7 cellular contexts compared by ENCODE assay signal in genomic region chr17:74432484-74433391, GRCh38.
DNase-seq lines count a peak whose midpoint lies in the region; ATAC-seq and TF ChIP-seq lines count a peak whose summit lies in the region.

No MANE protein-coding gene starts in this region.

- in situ Hi-C loops in astrocyte of the cerebellum (cut with HindIII; ENCODE audit: low sequenced_read_pairs): no loop called here

- H3K27ac ChIP-seq in layer of hippocampus (ENCODE audit: low read depth, low read length): peak overlapping the region; percentile 57

- peaks cover 12% of the 10 kb centered on the region for H3K27me3 ChIP-seq in layer of hippocampus (ENCODE audit: control insufficient read depth, insufficient read depth, low read length)

- H3K36me3 Mint-ChIP-seq in stimulated activated naive B cell treated with anti-CD40 and anti-IgM and Interleukin-4, amounts not matched to agents 10 μg/mL and 1 μg/mL and 100 μg/mL, for 72 hours: peaks cover 5 to 15% of the 10 kb centered on the region in 2 donors

- peak overlapping the region; percentile 56 for H3K27ac Mint-ChIP-seq in stimulated activated naive B cell treated with anti-CD40 and anti-IgM and Interleukin-4, amounts not matched to agents 10 μg/mL and 1 μg/mL and 100 μg/mL, for 72 hours

- H3K4me3 ChIP-seq in astrocyte of the cerebellum (ENCODE audit: low read depth, low read length) (peak overlapping the region; percentile 43), foreskin fibroblast (ENCODE audit: low read depth in 1 of 2, low read length in 2 of 2) (no peak overlapping the region)

- ATAC-seq in HG02642 (IDR thresholded peaks at IDR 0.05; ENCODE audit: poor library complexity, unreplicated experiment) (peak; percentile 13), GM21360 (IDR thresholded peaks at IDR 0.05; ENCODE audit: unreplicated experiment) (no peak)
- no peak for ATAC-seq in stimulated activated naive B cell treated with anti-CD40 and anti-IgM and Interleukin-4, amounts not matched to agents 10 μg/mL and 1 μg/mL and 100 μg/mL, for 72 hours (replicated peaks)

- peaks cover 36 to 53% of the 10 kb centered on the region in 2 donors for H3K27me3 Mint-ChIP-seq in stimulated activated naive B cell treated with anti-CD40 and anti-IgM and Interleukin-4, amounts not matched to agents 10 μg/mL and 1 μg/mL and 100 μg/mL, for 72 hours

- DNase-seq in astrocyte of the cerebellum (ENCODE audit: low read depth) (no peak), foreskin fibroblast (no peak), hepatic stellate cell (ENCODE audit: low spot score) (no peak)
- DNase-seq in stimulated activated naive B cell treated with anti-CD40 and anti-IgM and Interleukin-4, amounts not matched to agents 10 μg/mL and 1 μg/mL and 100 μg/mL, for 72 hours: no peak

- peaks cover 0 to 4% of the 10 kb centered on the region in 2 donors for H3K9me3 Mint-ChIP-seq in stimulated activated naive B cell treated with anti-CD40 and anti-IgM and Interleukin-4, amounts not matched to agents 10 μg/mL and 1 μg/mL and 100 μg/mL, for 72 hours

- TF ChIP-seq CTCF in astrocyte of the cerebellum (IDR thresholded peaks at IDR 0.05; ENCODE audit: low read depth, low read length, missing control alignments): no peak
- TF ChIP-seq CTCF in foreskin fibroblast (IDR thresholded peaks at IDR 0.05; ENCODE audit: low read depth, low read length): no peak

- H3K4me1 Mint-ChIP-seq in stimulated activated naive B cell treated with anti-CD40 and anti-IgM and Interleukin-4, amounts not matched to agents 10 μg/mL and 1 μg/mL and 100 μg/mL, for 72 hours: peaks cover 22 to 49% of the 10 kb centered on the region in 2 donors

- H3K4me3 Mint-ChIP-seq in stimulated activated naive B cell treated with anti-CD40 and anti-IgM and Interleukin-4, amounts not matched to agents 10 μg/mL and 1 μg/mL and 100 μg/mL, for 72 hours: peak overlapping the region; percentile 65 to 75
